Comparison of ENCODE assay signal across 13 cellular contexts in genomic region chr3:4744405-4745239, GRCh38.
DNase-seq lines count a peak whose midpoint lies in the region; ATAC-seq and TF ChIP-seq lines count a peak whose summit lies in the region.
"Had no signal": no experiment of that assay in that cellular context is flagged by ENCODE, and none has a peak within 500 bp of the region (broad histone marks: within the 10 kb centered on the region; RNA-seq: fewer than 3 reads in every experiment).

No MANE protein-coding gene starts in this region.

- H3K4me3 Mint-ChIP-seq in endothelial cell (ENCODE audit: unreplicated experiment), result no peak overlapping the region
- H3K4me3 Mint-ChIP-seq in osteocyte (ENCODE audit: unreplicated experiment), result no peak overlapping the region

- H3K36me3 Mint-ChIP-seq in endothelial cell (ENCODE audit: low read depth, unreplicated experiment) (peaks cover 38% of the 10 kb centered on the region), osteocyte (ENCODE audit: unreplicated experiment) (no peaks in the 10 kb centered on the region)

- no peak for TF ChIP-seq CTCF in endothelial cell (IDR thresholded peaks at IDR 0.05; ENCODE audit: unreplicated experiment)
- no peak for TF ChIP-seq CTCF in osteocyte (IDR thresholded peaks at IDR 0.05)

- H3K9me3 Mint-ChIP-seq in endothelial cell (ENCODE audit: unreplicated experiment) (no peaks in the 10 kb centered on the region), osteocyte (ENCODE audit: unreplicated experiment) (peaks cover 2% of the 10 kb centered on the region)

- no peak for ATAC-seq in HG03196 (IDR thresholded peaks at IDR 0.05; ENCODE audit: unreplicated experiment)
- no peak for ATAC-seq in GM18861 (IDR thresholded peaks at IDR 0.05; ENCODE audit: unreplicated experiment)

- H3K4me1 Mint-ChIP-seq in endothelial cell (ENCODE audit: unreplicated experiment) (peaks cover 56% of the 10 kb centered on the region), osteocyte (ENCODE audit: unreplicated experiment) (peaks cover 86% of the 10 kb centered on the region)

- no peaks in the 10 kb centered on the region for H3K9me3 ChIP-seq in MG63
- H3K9me3 ChIP-seq: Peyer's patch had no signal

- no peaks in the 10 kb centered on the region for H3K27me3 ChIP-seq in MG63
- H3K27me3 ChIP-seq: Peyer's patch had no signal

- no peak overlapping the region for H3K4me3 ChIP-seq in MG63
- H3K4me3 ChIP-seq: Peyer's patch had no signal

- no peaks in the 10 kb centered on the region for H3K36me3 ChIP-seq in MG63
- H3K36me3 ChIP-seq: Peyer's patch had no signal

- DNase-seq in Daoy (ENCODE audit: low read depth) (peak; percentile 42), MG63 (peak; percentile 11), endothelial cell (ENCODE audit: low spot score) (no peak), osteocyte (ENCODE audit: extremely low spot score, unreplicated experiment) (no peak)
- DNase-seq in activated effector memory CD4-positive, alpha-beta T cell treated with anti-CD3 and anti-CD28 coated beads, Interleukin-2, amount 50 U/mL, for 16 hours, result no peak
- DNase-seq in activated T-cell treated with anti-CD3 and anti-CD28 coated beads, Interleukin-2, amount 50 U/mL, for 48 hours, result no peak
- DNase-seq: anterior cingulate cortex; DMS53; NCI-H1436; Peyer's patch; stimulated activated CD4-positive, alpha-beta T cell treated with anti-CD3 and anti-CD28 coated beads, Interleukin-4, amount 100 ng/mL, for 1 hour had no signal

- H3K27me3 Mint-ChIP-seq in endothelial cell (ENCODE audit: unreplicated experiment), result peaks cover 1% of the 10 kb centered on the region
- no peaks in the 10 kb centered on the region for H3K27me3 Mint-ChIP-seq in osteocyte (ENCODE audit: unreplicated experiment)

- H3K27ac Mint-ChIP-seq in endothelial cell (ENCODE audit: unreplicated experiment) (peak overlapping the region; percentile 82), osteocyte (ENCODE audit: unreplicated experiment) (peak overlapping the region; percentile 71)

Comparison
In these comparisons a context has a peak if more than half of its experiments do, and no peak if none do; other contexts are left out.
1. DNase-seq: peak in Daoy (single experiment) and MG63 (single experiment); none in endothelial cell (single experiment), osteocyte (single experiment), activated effector memory CD4-positive, alpha-beta T cell treated with anti-CD3 and anti-CD28 coated beads, Interleukin-2, amount 50 U/mL, for 16 hours (single experiment) and activated T-cell treated with anti-CD3 and anti-CD28 coated beads, Interleukin-2, amount 50 U/mL, for 48 hours (0 of 2).